In the genomic region with DNA sequence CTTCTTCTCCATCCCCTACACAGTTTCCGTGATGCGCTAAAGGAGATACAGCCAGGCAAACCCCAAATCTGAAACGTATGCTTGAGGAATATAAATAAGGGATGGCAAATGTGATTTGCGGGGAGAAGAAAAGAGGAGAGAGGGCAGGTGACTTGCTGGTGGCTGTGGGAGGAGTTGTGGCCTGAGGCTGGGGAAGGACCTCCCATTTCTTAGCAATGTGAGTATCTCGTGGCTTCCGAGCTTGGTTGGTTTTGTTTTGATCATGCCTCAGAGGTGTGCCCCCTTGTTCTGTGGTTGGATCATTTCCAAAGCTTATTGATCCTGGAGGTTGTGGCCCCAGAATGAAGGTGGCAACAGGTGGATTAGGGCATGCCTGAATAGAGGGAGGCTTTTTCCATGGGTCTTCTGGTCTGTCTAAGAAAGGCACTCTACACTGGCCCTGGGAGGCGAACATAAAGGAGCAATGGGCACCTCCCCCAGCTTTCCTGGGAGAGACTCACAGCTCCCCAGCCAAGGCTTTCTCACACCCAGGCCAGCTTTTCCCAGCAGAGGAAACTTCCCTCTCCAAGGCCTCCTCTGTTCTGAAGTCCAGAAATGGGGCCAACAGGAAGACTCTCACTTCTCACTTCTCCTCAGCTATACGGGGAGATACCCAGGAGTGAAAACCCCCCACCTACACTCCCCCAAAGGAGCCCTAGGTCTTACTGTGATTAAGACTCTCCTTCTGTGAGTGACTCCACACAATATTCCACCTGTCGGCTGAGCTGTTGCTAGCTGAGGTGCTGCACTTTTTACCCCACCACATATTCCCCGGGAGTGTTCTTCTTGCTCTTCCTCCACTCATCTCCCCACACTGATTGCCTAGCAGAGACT, we compare ENCODE assay signal across 11 cellular contexts. TPM values are rescaled to one million over a fixed set of nuclear protein-coding genes. Genes with fewer than 3 reads are reported as not detected.
A peak's percentile ranks its signal among the peaks of the same experiment; 100 is the strongest.
DNase-seq lines count a peak whose midpoint lies in the region; ATAC-seq, FAIRE-seq and TF ChIP-seq lines count a peak whose summit lies in the region.
"Had no signal": no experiment of that assay in that cellular context is flagged by ENCODE, and none has a peak within 500 bp of the region (broad histone marks: within the 10 kb centered on the region; RNA-seq: fewer than 3 reads in every experiment).

No MANE protein-coding gene starts in this region.

- H3K36me3 Mint-ChIP-seq in memory B cell = no peaks in the 10 kb centered on the region

- DNase-seq in GM12892 (ENCODE audit: insufficient read length) = no peak
- DNase-seq in memory B cell (ENCODE audit: low spot score in 2 of 2) = no peak
- no peak for DNase-seq in NOMO-1 treated with dmso at 0.1 percent for 144 hours (lab: John Stamatoyannopoulos, UW; ENCODE audit: unreplicated experiment)
- DNase-seq in PC-3 = no peak
- no peak for DNase-seq in HUDEP-2 (lab: John Stamatoyannopoulos, UW; ENCODE audit: unreplicated experiment in 76 of 76)
- DNase-seq in NK-92 treated with Interleukin-12 subunit alpha and Interleukin-12 subunit beta, amount 100 ng/mL, for 24 hours (lab: John Stamatoyannopoulos, UW) = no peak
- DNase-seq: GDM1, NCI-H1092 treated with DMSO at 0.1 percent for 48 hours had no signal

- TF ChIP-seq CTCF in PC-3 (conservative IDR thresholded peaks at IDR 0.05; ENCODE audit: low read depth, low read length) = no peak

- H3K27ac ChIP-seq in PC-3 (ENCODE audit: low read length) = no peak overlapping the region
- H3K27ac ChIP-seq: skin epidermis had no signal

- no peaks in the 10 kb centered on the region for H3K9me3 ChIP-seq in PC-3 (ENCODE audit: low read length)

- no peaks in the 10 kb centered on the region for H3F3A ChIP-seq in PC-3 (ENCODE audit: low read length, unreplicated experiment)

- no peaks in the 10 kb centered on the region for H3K9me2 ChIP-seq in PC-3 (replicated peaks; ENCODE audit: low read length)

- no peaks in the 10 kb centered on the region for H3K79me2 ChIP-seq in PC-3 (ENCODE audit: low read length)

- no TSS peak for BruUV-seq in PC-3 (replicated peaks; lab: Mats Ljungman, UMichigan)

- H3K27ac Mint-ChIP-seq in memory B cell = no peak overlapping the region

- H3K27me3 Mint-ChIP-seq in memory B cell = peaks cover 21% of the 10 kb centered on the region

- CTCF ChIA-PET in PC-3 (lab: Charles Lee) = no interaction called here

- peaks cover 8% of the 10 kb centered on the region; the same call in 1 of the 2 replicates for H3K4me1 ChIP-seq in PC-3 (ENCODE audit: insufficient read depth, low read length)

- H2AFZ ChIP-seq in PC-3 (ENCODE audit: low read length) = no peak overlapping the region

- H3K4me3 ChIP-seq in PC-3 (ENCODE audit: low read length) = no peak overlapping the region
- H3K4me3 ChIP-seq: skin epidermis had no signal

- peak; percentile 78 for ATAC-seq in GM21447 (IDR thresholded peaks at IDR 0.05; ENCODE audit: unreplicated experiment)
- peak; percentile 49 for ATAC-seq in HG03558 (IDR thresholded peaks at IDR 0.05; ENCODE audit: extremely low read depth, unreplicated experiment)
- ATAC-seq in memory B cell (ENCODE audit: low read depth) = peak; percentile 55
- no peak for ATAC-seq in PC-3

- POLR2A ChIA-PET in PC-3 (lab: Charles Lee; ENCODE audit: unreplicated experiment) = no interaction called here

- no peaks in the 10 kb centered on the region for H4K20me1 ChIP-seq in PC-3 (ENCODE audit: low read length)

- no peak for TF ChIP-seq POLR2A in GM12892 (IDR thresholded peaks at IDR 0.05; ENCODE audit: low read depth, low read length)

- H3K27me3 ChIP-seq in PC-3 (ENCODE audit: low read length) = no peaks in the 10 kb centered on the region

- H3K9me3 Mint-ChIP-seq in memory B cell = peaks cover 3% of the 10 kb centered on the region

- no peak overlapping the region for H3K9ac ChIP-seq in PC-3 (ENCODE audit: low read length)

- H3K36me3 ChIP-seq in PC-3 (ENCODE audit: low read depth, low read length) = no peaks in the 10 kb centered on the region

- H3K4me2 ChIP-seq in PC-3 (ENCODE audit: low read length) = no peak overlapping the region

- H3K4me3 Mint-ChIP-seq in memory B cell = no peak overlapping the region

- FAIRE-seq in GM12892 (lab: Jason Lieb, UNC) = peak; percentile 88

- H3K4me1 Mint-ChIP-seq in memory B cell = peaks cover 8% of the 10 kb centered on the region

- intact Hi-C loops in PC-3 (cut with micrococcal nuclease) = loop anchor here (10.0 kb wide), 1 partner anchor 1375 kb away; no protein-coding TSS in a partner anchor

RNA-seq across cellular contexts. Expression of a gene that starts 40.0 kb away (rescaled TPM):
- polyA plus RNA-seq in GM12892 (2012; ENCODE audit: missing spikeins) = not detected
- total RNA-seq in PC-3 (2014; rRNA removed) = not detected in 2 replicates
